ENCODE assay signal across 34 cellular contexts in the genomic region with DNA sequence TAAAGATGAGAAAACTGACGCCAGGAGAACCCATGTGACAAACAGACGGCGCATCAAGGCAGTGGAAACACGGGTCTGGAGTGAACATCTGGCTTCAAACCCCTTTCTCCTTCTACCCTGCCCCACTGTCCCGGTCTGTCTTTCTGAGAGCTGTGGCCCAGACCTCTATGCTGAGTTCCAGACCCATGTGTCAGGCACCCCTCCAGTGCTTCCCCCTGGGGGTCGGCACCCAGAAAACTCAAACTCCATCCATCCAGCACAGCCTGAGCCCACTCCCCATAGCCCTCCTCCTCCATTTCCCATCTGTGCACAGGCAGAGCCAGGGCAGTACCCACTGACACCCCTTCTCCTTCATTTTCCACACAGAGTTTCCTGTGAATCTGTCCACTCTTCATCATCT. TPM values are rescaled to one million over a fixed set of nuclear protein-coding genes. Genes with fewer than 3 reads are reported as not detected.
"Had no signal": no experiment of that assay in that cellular context is flagged by ENCODE, and none has a peak within 500 bp of the region (broad histone marks: within the 10 kb centered on the region; RNA-seq: fewer than 3 reads in every experiment).

No MANE protein-coding gene starts in this region.

- H3K4me2 ChIP-seq: neural progenitor cell, smooth muscle cell had no signal

- H3K4me3 ChIP-seq: left ventricle myocardium inferior, lung, neural progenitor cell, ovary, right atrium auricular region, right lobe of liver, smooth muscle cell, stomach, thoracic aorta, tibial artery, upper lobe of right lung had no signal

- H3K4me3 Mint-ChIP-seq: immature natural killer cell; mesothelial cell of epicardium; natural killer cell; nephron progenitor cell; neural progenitor cell; stimulated activated naive B cell treated with anti-CD40 and anti-IgM and Interleukin-4, amounts not matched to agents 10 μg/mL and 1 μg/mL and 100 μg/mL, for 72 hours had no signal

- H3K9ac ChIP-seq: neural progenitor cell had no signal

- DNase-seq: hypothalamus; immature natural killer cell; kidney; left colon; left ventricle myocardium inferior; mesendoderm; naive B cell; natural killer cell; nephron progenitor cell; occipital lobe; ovary; right lobe of liver; stimulated activated CD4-positive, alpha-beta T cell treated with anti-CD3 and anti-CD28 coated beads, Interleukin-1b, Interleukin-23, amount 100 ng/mL, for 48 hours; stimulated activated CD4-positive, alpha-beta T cell treated with anti-CD3 and anti-CD28 coated beads, Interleukin-2, amount 100 ng/mL, for 48 hours; stimulated activated naive B cell treated with anti-CD40 and anti-IgM and Interleukin-4, amounts not matched to agents 10 μg/mL and 1 μg/mL and 100 μg/mL, for 72 hours; stimulated activated naive CD8-positive, alpha-beta T cell treated with anti-CD3 and anti-CD28 coated beads, Interleukin-15, Interleukin-2, amounts not matched to agents 100 U/mL and 50 U/mL, for 24 hours; stomach; tibial artery; trophoblast cell; upper lobe of right lung had no signal

- H3K36me3 ChIP-seq: left ventricle myocardium inferior, neural progenitor cell, neutrophil, ovary, right atrium auricular region, right lobe of liver, stomach, thoracic aorta, tibial artery, upper lobe of right lung had no signal

- H3K9me3 Mint-ChIP-seq: mesothelial cell of epicardium; naive B cell; natural killer cell; nephron progenitor cell; neural progenitor cell; stimulated activated naive B cell treated with anti-CD40 and anti-IgM and Interleukin-4, amounts not matched to agents 10 μg/mL and 1 μg/mL and 100 μg/mL, for 72 hours had no signal

- H3K27ac ChIP-seq: left ventricle myocardium inferior, neural progenitor cell, neutrophil, ovary, right atrium auricular region, right lobe of liver, stomach, thoracic aorta, tibial artery, upper lobe of right lung had no signal

- H3K4me1 ChIP-seq: right atrium auricular region, upper lobe of right lung had no signal

- H3K4me1 Mint-ChIP-seq: immature natural killer cell; natural killer cell; stimulated activated naive B cell treated with anti-CD40 and anti-IgM and Interleukin-4, amounts not matched to agents 10 μg/mL and 1 μg/mL and 100 μg/mL, for 72 hours had no signal

- H3K36me3 Mint-ChIP-seq: immature natural killer cell; mesothelial cell of epicardium; naive B cell; natural killer cell; neural progenitor cell; stimulated activated naive B cell treated with anti-CD40 and anti-IgM and Interleukin-4, amounts not matched to agents 10 μg/mL and 1 μg/mL and 100 μg/mL, for 72 hours had no signal

- H3K9me3 ChIP-seq: left ventricle myocardium inferior, neutrophil, ovary, right atrium auricular region, right lobe of liver, stomach, thoracic aorta, tibial artery, upper lobe of right lung had no signal

- H3K27ac Mint-ChIP-seq: immature natural killer cell; mesothelial cell of epicardium; naive B cell; natural killer cell; nephron progenitor cell; neural progenitor cell; progenitor cell of endocrine pancreas; stimulated activated naive B cell treated with anti-CD40 and anti-IgM and Interleukin-4, amounts not matched to agents 10 μg/mL and 1 μg/mL and 100 μg/mL, for 72 hours had no signal

- FAIRE-seq: islet of Langerhans, kidney, urothelium cell line had no signal

- H3K27me3 ChIP-seq: neural progenitor cell, ovary, right atrium auricular region, right lobe of liver had no signal

- ATAC-seq: left colon; natural killer cell; right lobe of liver; stimulated activated naive B cell treated with anti-CD40 and anti-IgM and Interleukin-4, amounts not matched to agents 10 μg/mL and 1 μg/mL and 100 μg/mL, for 72 hours; stimulated activated naive CD8-positive, alpha-beta T cell treated with anti-CD3 and anti-CD28 coated beads, Interleukin-15, Interleukin-2, amounts not matched to agents 100 U/mL and 50 U/mL, for 24 hours; upper lobe of right lung had no signal

- H2AFZ ChIP-seq: neural progenitor cell had no signal

RNA-seq across cellular contexts. Expression of a gene that starts 2.7 kb away (rescaled TPM):
- total RNA-seq: left colon, left ventricle myocardium inferior, lung, mesothelial cell of epicardium, mononuclear cell, natural killer cell, occipital lobe, progenitor cell of endocrine pancreas, pulmonary artery endothelial cell, renal cortical epithelial cell, right atrium auricular region, right lobe of liver, skeletal muscle tissue, smooth muscle cell, stomach, thoracic aorta, upper lobe of right lung had no signal
- polyA plus RNA-seq: immature natural killer cell, lung, ovary, smooth muscle cell, stomach had no signal

RNA-seq across cellular contexts. Expression of a gene that starts 48.9 kb away (rescaled TPM):
- total RNA-seq: progenitor cell of endocrine pancreas had no signal
- polyA plus RNA-seq: immature natural killer cell had no signal
